In genomic region chr1:115951552-115951951, GRCh38 we compare ENCODE assay signal across 19 cellular contexts. TPM values are rescaled to one million over a fixed set of nuclear protein-coding genes. Genes with fewer than 3 reads are reported as not detected.
"Had no signal": no experiment of that assay in that cellular context is flagged by ENCODE, and none has a peak within 500 bp of the region (broad histone marks: within the 10 kb centered on the region; RNA-seq: fewer than 3 reads in every experiment).

No MANE protein-coding gene starts in this region.

- H3K27ac Mint-ChIP-seq: activated naive CD4-positive, alpha-beta T cell treated with anti-CD3 and anti-CD28 coated beads, Interleukin-2, amount 50 U/mL, for 72 hours; mesothelial cell of epicardium; natural killer cell treated with Interleukin-12 subunit alpha and Interleukin-12 subunit beta and Interleukin-15 and Interleukin-18, amount 100 ng/mL, for 72 hours had no signal

- H3K4me3 Mint-ChIP-seq: mesothelial cell of epicardium; natural killer cell treated with Interleukin-12 subunit alpha and Interleukin-12 subunit beta and Interleukin-15 and Interleukin-18, amount 100 ng/mL, for 72 hours had no signal

- H3K27ac ChIP-seq: adrenal gland, breast epithelium, coronary artery, gastrocnemius medialis, WERI-Rb-1 had no signal

- H3K4me1 ChIP-seq: adrenal gland, breast epithelium, gastrocnemius medialis had no signal

- H3K9me3 ChIP-seq: adrenal gland, breast epithelium, gastrocnemius medialis had no signal

- H3K36me3 Mint-ChIP-seq: activated naive CD4-positive, alpha-beta T cell treated with anti-CD3 and anti-CD28 coated beads, Interleukin-2, amount 50 U/mL, for 72 hours; mesothelial cell of epicardium; natural killer cell treated with Interleukin-12 subunit alpha and Interleukin-12 subunit beta and Interleukin-15 and Interleukin-18, amount 100 ng/mL, for 72 hours had no signal

- DNase-seq: activated CD4-positive, alpha-beta T cell treated with anti-CD3 and anti-CD28 coated beads for 1 hour; activated CD4-positive, alpha-beta T cell treated with anti-CD3 and anti-CD28 coated beads, Interleukin-2, amount 50 U/mL, for 4 hours; activated gamma-delta T cell treated with Interleukin-2 at 50 U/mL for 16 hours; adrenal gland; gastrocnemius medialis; head of caudate nucleus; occipital lobe; retina; stimulated activated CD8-positive, alpha-beta memory T cell treated with anti-CD3 and anti-CD28 coated beads, Interleukin-4, amount 100 ng/mL, for 48 hours; stimulated activated naive CD4-positive, alpha-beta T cell; T1000; WERI-Rb-1 had no signal

- H3K9me3 Mint-ChIP-seq: activated naive CD4-positive, alpha-beta T cell treated with anti-CD3 and anti-CD28 coated beads, Interleukin-2, amount 50 U/mL, for 72 hours; mesothelial cell of epicardium; natural killer cell treated with Interleukin-12 subunit alpha and Interleukin-12 subunit beta and Interleukin-15 and Interleukin-18, amount 100 ng/mL, for 72 hours had no signal

- ATAC-seq: activated naive CD4-positive, alpha-beta T cell treated with anti-CD3 and anti-CD28 coated beads, Interleukin-2, amount 50 U/mL, for 72 hours; esophagus mucosa; gastrocnemius medialis; natural killer cell treated with Interleukin-12 subunit alpha and Interleukin-12 subunit beta and Interleukin-15 and Interleukin-18, amount 100 ng/mL, for 72 hours had no signal

- H3K27me3 ChIP-seq: adrenal gland, breast epithelium, gastrocnemius medialis had no signal

- H3K36me3 ChIP-seq: adrenal gland, breast epithelium, gastrocnemius medialis, WERI-Rb-1 had no signal

- H3K4me3 ChIP-seq: adrenal gland, breast epithelium, coronary artery, gastrocnemius medialis had no signal

RNA-seq across cellular contexts. Expression of gene SLC22A15, which starts 24.8 kb away (rescaled TPM):
- total RNA-seq: lung microvascular endothelial cell had no signal
